16 cellular contexts compared by ENCODE assay signal in genomic region chr9:132260846-132261245, GRCh38.
"Had no signal": no experiment of that assay in that cellular context is flagged by ENCODE, and none has a peak within 500 bp of the region (broad histone marks: within the 10 kb centered on the region; RNA-seq: fewer than 3 reads in every experiment).

No MANE protein-coding gene starts in this region.

- H3K4me3 Mint-ChIP-seq: T-cell had no signal

- H3K27me3 Mint-ChIP-seq: T-cell had no signal

- H3K4me3 ChIP-seq: ascending aorta, gastrocnemius medialis, left ventricle myocardium inferior, right atrium auricular region, skin epidermis, transverse colon had no signal

- DNase-seq: activated CD4-positive, alpha-beta T cell treated with anti-CD3 and anti-CD28 coated beads for 1 hour; activated CD4-positive, alpha-beta T cell treated with anti-CD3 and anti-CD28 coated beads, Interleukin-2, amount 50 U/mL, for 48 hours; effector CD4-positive, alpha-beta T cell; gastrocnemius medialis; islet precursor cell; left ventricle myocardium inferior; midbrain; posterior cingulate gyrus; T-cell; T1000; transverse colon had no signal

- H3K9me3 ChIP-seq: ascending aorta, gastrocnemius medialis, left ventricle myocardium inferior, right atrium auricular region, transverse colon had no signal

- H3K9me3 Mint-ChIP-seq: T-cell had no signal

- H3K27ac ChIP-seq: ascending aorta, epithelial cell of prostate, gastrocnemius medialis, left ventricle myocardium inferior, right atrium auricular region, skin epidermis, transverse colon had no signal

- H3K27me3 ChIP-seq: ascending aorta, gastrocnemius medialis, right atrium auricular region, transverse colon had no signal

- H3K4me1 ChIP-seq: ascending aorta had no signal

- ATAC-seq: gastrocnemius medialis, T-cell had no signal

- FAIRE-seq: colon had no signal
